ENCODE assay signal across 9 cellular contexts in genomic region chr2:70766357-70767093, GRCh38. TPM values are rescaled to one million over a fixed set of nuclear protein-coding genes. Genes with fewer than 3 reads are reported as not detected.
DNase-seq lines count a peak whose midpoint lies in the region; ATAC-seq and TF ChIP-seq lines count a peak whose summit lies in the region.
"Had no signal": no experiment of that assay in that cellular context is flagged by ENCODE, and none has a peak within 500 bp of the region (broad histone marks: within the 10 kb centered on the region; RNA-seq: fewer than 3 reads in every experiment).

No MANE protein-coding gene starts in this region.

- TF ChIP-seq POLR2A in IMR-90 (IDR thresholded peaks at IDR 0.05; ENCODE audit: low read depth, low read length) (no peak), adrenal gland (IDR thresholded peaks at IDR 0.05) (no peak)

- no peak for TF ChIP-seq RAD21 in IMR-90 (IDR thresholded peaks at IDR 0.05; ENCODE audit: low read length)

- 0% methylated on average over 1 of the region's 7 CpGs; no CpG with 5 or more reads in 1 of the 2 experiments for WGBS in IMR-90 (ENCODE audit: extremely low coverage in 2 of 2, insufficient read length in 1 of 2), 2 experiments
- 16 to 28% (median 22%) methylated on average over 7 of the region's 7 CpGs for WGBS in adrenal gland, 4 donors

- H3K4me1 ChIP-seq in IMR-90 (ENCODE audit: control insufficient read depth, insufficient read depth, low read length) (no peaks in the 10 kb centered on the region), neural progenitor cell (peaks cover 10% of the 10 kb centered on the region), adrenal gland (replicated peaks in 1 of 2) (peaks cover 9 to 15% of the 10 kb centered on the region in 2 donors)

- H4K20me1 ChIP-seq in IMR-90 (ENCODE audit: insufficient read depth, low read length) (no peaks in the 10 kb centered on the region), neural progenitor cell (ENCODE audit: low read depth) (peaks cover 5% of the 10 kb centered on the region)

- peak overlapping the region; percentile 88 for H3K4me3 Mint-ChIP-seq in neural progenitor cell

- no peak overlapping the region for H2BK20ac ChIP-seq in IMR-90 (ENCODE audit: low read depth, low read length)

- H2AK9ac ChIP-seq in IMR-90 (replicated peaks; ENCODE audit: low read depth, low read length, poor library complexity) = no peak overlapping the region

- H3K14ac ChIP-seq in IMR-90 (replicated peaks; ENCODE audit: low read depth, low read length) = no peak overlapping the region

- H3K27me3 ChIP-seq in IMR-90 (ENCODE audit: control insufficient read depth, insufficient read depth, low read length) (peaks cover 44% of the 10 kb centered on the region), neural progenitor cell (no peaks in the 10 kb centered on the region), adrenal gland (peaks cover 34% of the 10 kb centered on the region)

- no peak overlapping the region for H2BK15ac ChIP-seq in IMR-90 (ENCODE audit: low read depth, low read length)

- in situ Hi-C loops in IMR-90 (cut with MboI; ENCODE audit: low sequenced_read_pairs) = no loop called here

- TF ChIP-seq CTCF in IMR-90 (conservative IDR thresholded peaks at IDR 0.05; ENCODE audit: low read depth, low read length) (no peak), neural progenitor cell (IDR thresholded peaks at IDR 0.05) (no peak), adrenal gland (IDR thresholded peaks at IDR 0.05) (no peak), RWPE1 (conservative IDR thresholded peaks at IDR 0.05; ENCODE audit: low read depth) (no peak)

- no peak overlapping the region for H2AK5ac ChIP-seq in IMR-90 (ENCODE audit: low read depth, low read length)

- H3K9me3 Mint-ChIP-seq in neural progenitor cell = no peaks in the 10 kb centered on the region

- H3K27ac ChIP-seq in IMR-90 (ENCODE audit: insufficient read depth, low read length) (no peak overlapping the region), neural progenitor cell (no peak overlapping the region), adrenal gland (no peak overlapping the region), RWPE1 (no peak overlapping the region)
- H3K27ac ChIP-seq: 22Rv1 had no signal

- no peaks in the 10 kb centered on the region for H3K9me3 ChIP-seq in IMR-90 (ENCODE audit: control insufficient read depth, insufficient read depth, low read length)
- H3K9me3 ChIP-seq in neural progenitor cell (ENCODE audit: low read depth) = no peaks in the 10 kb centered on the region
- H3K9me3 ChIP-seq in adrenal gland (replicated peaks in 1 of 3) = no peaks in the 10 kb centered on the region

- H3K9me1 ChIP-seq in IMR-90 (ENCODE audit: insufficient read depth, low read length) = peaks cover 2% of the 10 kb centered on the region; the same call in 1 of the 2 replicates

- H2BK5ac ChIP-seq in IMR-90 (ENCODE audit: low read depth, low read length, poor library complexity, severe bottlenecking) = no peak overlapping the region

- intact Hi-C loops in IMR-90 (cut with micrococcal nuclease) = no loop called here
- intact Hi-C loops in adrenal gland (cut with DNase I) = no loop called here

- no peak overlapping the region for H3K4ac ChIP-seq in IMR-90 (ENCODE audit: low read depth, low read length)

- no peak overlapping the region for H3K4me2 ChIP-seq in IMR-90 (ENCODE audit: low read depth, low read length)
- peak overlapping the region; percentile 96 for H3K4me2 ChIP-seq in neural progenitor cell

- H3K27ac Mint-ChIP-seq in neural progenitor cell = peak overlapping the region; percentile 29

- DNase-seq in DMS 273 (lab: John Stamatoyannopoulos, UW; ENCODE audit: unreplicated experiment) (peak; percentile 50), DMS 273 treated with DMSO at 0.1 percent for 48 hours (lab: John Stamatoyannopoulos, UW) (no peak), IMR-90 (no peak), cerebellum (ENCODE audit: low spot score) (peak; percentile 30), neural progenitor cell (ENCODE audit: low spot score) (no peak), NCI-H526 treated with DMSO at 0.1 percent for 48 hours (lab: John Stamatoyannopoulos, UW) (no peak), adrenal gland (no peak), RWPE1 (ENCODE audit: low spot score) (no peak)

- H3K56ac ChIP-seq in IMR-90 (ENCODE audit: extremely low read depth, insufficient read depth, low read length) = no peak overlapping the region

- H3K9ac ChIP-seq in IMR-90 (ENCODE audit: low read depth, low read length) (no peak overlapping the region), neural progenitor cell (peak overlapping the region; percentile 33)

- peaks cover 56% of the 10 kb centered on the region for H3K79me2 ChIP-seq in neural progenitor cell (ENCODE audit: low read depth)

- CTCF ChIA-PET in IMR-90 (lab: Yijun Ruan, JAX) = no interaction called here
- CTCF ChIA-PET in RWPE1 (lab: Yijun Ruan, JAX) = interaction anchor here (0.6 to 0.7 kb wide), 2 partner anchors 100 to 182 kb away, joined by 3 to 5 read pairs; no protein-coding TSS in a partner anchor

- dilution Hi-C loops in IMR-90 (cut with HindIII; ENCODE audit: low sequenced_read_pairs, unreplicated experiment) = no loop called here

- no peaks in the 10 kb centered on the region for H3K36me3 Mint-ChIP-seq in neural progenitor cell

- no peak for ATAC-seq in IMR-90 (ENCODE audit: low read depth)

- H3K27me3 Mint-ChIP-seq in neural progenitor cell (ENCODE audit: insufficient read depth, low read depth) = peaks cover 2% of the 10 kb centered on the region

- peaks cover 22% of the 10 kb centered on the region for H3K4me1 Mint-ChIP-seq in neural progenitor cell

- H4K8ac ChIP-seq in IMR-90 (ENCODE audit: low read depth in 2 of 2, low read length in 2 of 2) = no peak overlapping the region

- H3K4me3 ChIP-seq in IMR-90 (ENCODE audit: insufficient read depth, low read depth, low read length) = no peak overlapping the region
- peak overlapping the region; percentile 100 for H3K4me3 ChIP-seq in neural progenitor cell
- H3K4me3 ChIP-seq in adrenal gland = peak overlapping the region in 1 of 4 donors; percentile 45

- H3K79me1 ChIP-seq in IMR-90 (ENCODE audit: low read depth in 1 of 2, low read length in 2 of 2) = no peaks in the 10 kb centered on the region

- H3K36me3 ChIP-seq in IMR-90 (ENCODE audit: control insufficient read depth, insufficient read depth, low read length) (no peaks in the 10 kb centered on the region), neural progenitor cell (no peaks in the 10 kb centered on the region), adrenal gland (replicated peaks in 1 of 2) (no peaks in the 10 kb centered on the region)

- no peak overlapping the region for H2BK120ac ChIP-seq in IMR-90 (ENCODE audit: low read depth, low read length)

- BruUV-seq in IMR-90 (replicated peaks; lab: Mats Ljungman, UMichigan) = no TSS peak

- no peak overlapping the region for H4K91ac ChIP-seq in IMR-90 (ENCODE audit: insufficient read depth, low read depth, low read length)

- H4K5ac ChIP-seq in IMR-90 (ENCODE audit: low read depth, low read length) = no peak overlapping the region

- no peak overlapping the region; the same call in 1 of the 2 replicates for H3K23ac ChIP-seq in IMR-90 (ENCODE audit: low read depth, low read length)

- H2AFZ ChIP-seq in IMR-90 (replicated peaks; ENCODE audit: low read length, poor library complexity) = no peak overlapping the region
- peak overlapping the region; percentile 78 for H2AFZ ChIP-seq in neural progenitor cell (replicated peaks)

- peaks cover 29% of the 10 kb centered on the region for H3F3A ChIP-seq in neural progenitor cell (ENCODE audit: low read depth)

- POLR2A ChIA-PET in IMR-90 (lab: Charles Lee; ENCODE audit: unreplicated experiment) (no interaction called here), RWPE1 (lab: Yijun Ruan, JAX; ENCODE audit: low non-redundant PET) (no interaction called here)

- no peak overlapping the region for H3K18ac ChIP-seq in IMR-90 (ENCODE audit: low read depth, low read length)

TF ChIP-seq in IMR-90, 13 proteins besides CTCF, POLR2A, EP300 and RAD21:
- peak; percentile 48 for TF ChIP-seq MAFK (IDR thresholded peaks at IDR 0.05; ENCODE audit: low read depth, low read length)
- TF ChIP-seq SMC3 (IDR thresholded peaks at IDR 0.05; ENCODE audit: low read depth, low read length) = no peak

RNA-seq across cellular contexts. Expression of gene ADD2, which starts 1.5 kb away (rescaled TPM):
- not detected in 2 replicates for total RNA-seq in IMR-90 (2012; rRNA removed)
- polyA plus RNA-seq in IMR-90 (2012; rRNA removed) = not detected in 2 replicates
- 0.02 TPM in 1 of 2 replicates, not detected in the other for polyA plus RNA-seq in IMR-90 (2012; cell fraction: cytosol; rRNA removed)
- 0.05 TPM in 1 of 2 replicates, not detected in the other for polyA plus RNA-seq in IMR-90 (2012; cell fraction: nucleus; rRNA removed; ENCODE audit: low replicate concordance)
- 119 TPM for total RNA-seq in cerebellum
- total RNA-seq in neural progenitor cell (ENCODE audit: low replicate concordance) = 45.3 and 63.3 TPM in 2 replicates
- total RNA-seq in adrenal gland = 1 to 10 TPM in 4 of 8 donors, under 1 TPM in 3, not detected in 1; 0.69 to 5.6 (median 2.2) TPM
- 1 to 10 TPM in 1 of 3 donors, under 1 TPM in 2; 0.20 to 2.2 (median 0.72) TPM for polyA plus RNA-seq in adrenal gland

RNA-seq across cellular contexts. Expression of gene FIGLA, which starts 23.9 kb away (rescaled TPM):
- total RNA-seq in IMR-90 (2012; rRNA removed) (not detected in 2 replicates), cerebellum (not detected), neural progenitor cell (ENCODE audit: low replicate concordance) (not detected in 2 replicates), adrenal gland (not detected)
- polyA plus RNA-seq in IMR-90 (2012; rRNA removed) (not detected in 2 replicates), adrenal gland (not detected)
- not detected in 2 replicates for polyA plus RNA-seq in IMR-90 (2012; cell fraction: cytosol; rRNA removed)
- polyA plus RNA-seq in IMR-90 (2012; cell fraction: nucleus; rRNA removed; ENCODE audit: low replicate concordance) = not detected in 2 replicates

RNA-seq across cellular contexts. Expression of gene CLEC4F, which starts 53.9 kb away (rescaled TPM):
- total RNA-seq in IMR-90 (2012; rRNA removed) (not detected in 2 replicates), cerebellum (not detected), neural progenitor cell (ENCODE audit: low replicate concordance) (not detected in 2 replicates), adrenal gland (not detected)
- polyA plus RNA-seq in IMR-90 (2012; rRNA removed) (not detected in 2 replicates), adrenal gland (under 1 TPM in 2 of 3 donors, not detected in 1; 0.27 to 0.32 TPM)
- not detected in 2 replicates for polyA plus RNA-seq in IMR-90 (2012; cell fraction: cytosol; rRNA removed)
- polyA plus RNA-seq in IMR-90 (2012; cell fraction: nucleus; rRNA removed; ENCODE audit: low replicate concordance) = not detected in 2 replicates

Comparison
In these comparisons a context has a peak if more than half of its experiments do, and no peak if none do; other contexts are left out.
1. DNase-seq: peak in DMS 273 (single experiment) and cerebellum (single experiment); none in DMS 273 treated with DMSO at 0.1 percent for 48 hours (single experiment), IMR-90 (single experiment), neural progenitor cell (single experiment), NCI-H526 treated with DMSO at 0.1 percent for 48 hours (single experiment), adrenal gland (0 of 7) and RWPE1 (single experiment).